Comparison of ENCODE assay signal across 10 cellular contexts in genomic region chr1:161487483-161487827, GRCh38. TPM values are rescaled to one million over a fixed set of nuclear protein-coding genes. Genes with fewer than 3 reads are reported as not detected.
DNase-seq lines count a peak whose midpoint lies in the region; ATAC-seq and TF ChIP-seq lines count a peak whose summit lies in the region.
"Had no signal": no experiment of that assay in that cellular context is flagged by ENCODE, and none has a peak within 500 bp of the region (broad histone marks: within the 10 kb centered on the region; RNA-seq: fewer than 3 reads in every experiment).

No MANE protein-coding gene starts in this region.

- intact Hi-C loops in heart right ventricle (cut with DNase I), result loop anchor here (1.0 to 10.0 kb wide), 2 partner anchors 254 to 257 kb away; partner anchors contain the start of gene DUSP12 (in 9 of the 10)
- intact Hi-C loops in transverse colon (cut with DNase I; ENCODE audit: low total_unique reads), result loop anchor here (10.0 kb wide), 1 partner anchor 247 kb away; no protein-coding TSS in a partner anchor

- H3K4me3 ChIP-seq in astrocyte of the cerebellum (ENCODE audit: low read depth, low read length), result no peak overlapping the region
- peak overlapping the region in 4 of 10 donors; percentile 12 to 35 (median 20) for H3K4me3 ChIP-seq in heart right ventricle
- peak overlapping the region in 1 of 4 donors; percentile 9 for H3K4me3 ChIP-seq in transverse colon

- in situ Hi-C loops in astrocyte of the cerebellum (cut with HindIII; ENCODE audit: low sequenced_read_pairs), result no loop called here
- in situ Hi-C loops in transverse colon (cut with MboI; ENCODE audit: low pct_ligation_motif_present in 1 of 4, low pct_unique_long_range_greater_than_20kb in 1 of 4, low sequenced_read_pairs in 3 of 4), result loop anchor here (10.0 kb wide), 2 partner anchors 247 to 257 kb away; partner anchors contain the start of gene DUSP12 (in 3 of the 4)
- in situ Hi-C loops in G401 (cut with HindIII; ENCODE audit: low sequenced_read_pairs), result no loop called here

- no peak for TF ChIP-seq EP300 in transverse colon (IDR thresholded peaks at IDR 0.05; ENCODE audit: low read depth)

- H3K27me3 ChIP-seq in heart right ventricle (peaks cover 0 to 69% (median 41%) of the 10 kb centered on the region in 7 donors), transverse colon (peaks cover 52% of the 10 kb centered on the region)

- DNase-seq in DMS 273 (lab: John Stamatoyannopoulos, UW; ENCODE audit: unreplicated experiment), result peak; percentile 25
- DNase-seq in DMS 273 treated with DMSO at 0.1 percent for 48 hours (lab: John Stamatoyannopoulos, UW), result no peak
- peak; percentile 1 for DNase-seq in astrocyte of the cerebellum (ENCODE audit: low read depth)
- DNase-seq in heart right ventricle, result peak; percentile 35 to 41
- peak; percentile 34 for DNase-seq in transverse colon
- no peak for DNase-seq in stimulated activated CD4-positive, alpha-beta T cell treated with anti-CD3 and anti-CD28 coated beads, Interleukin-2, amount 100 ng/mL, for 48 hours
- DNase-seq in G401 (ENCODE audit: low spot score), result no peak
- no peak for DNase-seq in T-helper 1 cell

- no peak for TF ChIP-seq POLR2A in transverse colon (IDR thresholded peaks at IDR 0.05)

- H3K27ac ChIP-seq in heart right ventricle, result no peak overlapping the region
- H3K27ac ChIP-seq in transverse colon, result no peak overlapping the region
- H3K27ac ChIP-seq: 22Rv1, VCaP had no signal

- H3K4me1 ChIP-seq in heart right ventricle (peaks cover 0 to 24% (median 0%) of the 10 kb centered on the region in 9 donors), transverse colon (peaks cover 0 to 6% (median 2%) of the 10 kb centered on the region in 4 donors)

- 26 to 29% methylated on average over 2 of the region's 2 CpGs for WGBS in heart right ventricle, 2 donors
- WGBS in transverse colon (ENCODE audit: low coverage in 1 of 2), 2 donors, result 21% methylated on average over 2 of the region's 2 CpGs

- peak in 7 of 8 donors; percentile 33 to 69 (median 48) for ATAC-seq in heart right ventricle

- H3K9me3 ChIP-seq in heart right ventricle (no peaks in the 10 kb centered on the region), transverse colon (no peaks in the 10 kb centered on the region)

- TF ChIP-seq CTCF in astrocyte of the cerebellum (IDR thresholded peaks at IDR 0.05; ENCODE audit: low read depth, low read length, missing control alignments), result no peak
- no peak for TF ChIP-seq CTCF in heart right ventricle (IDR thresholded peaks at IDR 0.05)
- TF ChIP-seq CTCF in transverse colon (IDR thresholded peaks at IDR 0.05), result no peak

- H3K36me3 ChIP-seq in heart right ventricle, result no peaks in the 10 kb centered on the region
- H3K36me3 ChIP-seq in transverse colon, result no peaks in the 10 kb centered on the region

RNA-seq across cellular contexts. Expression of gene FCGR2A, which starts 17.8 kb away (rescaled TPM):
- total RNA-seq in heart right ventricle (10 to 100 TPM in 5 of 10 donors, 1 to 10 TPM in 5; 4.2 to 66.0 (median 9.9) TPM), transverse colon (10 to 100 TPM; 10.7 to 37.8 (median 17.8) TPM)
- 10 to 100 TPM; 11.3 to 16.4 TPM for polyA plus RNA-seq in heart right ventricle
- 0.07 TPM in 1 of 2 replicates, not detected in the other for total RNA-seq in G401 (2014; rRNA removed; shearing (Covaris generic))

RNA-seq across cellular contexts. Expression of gene HSPA6, which starts 36.9 kb away (rescaled TPM):
- total RNA-seq in heart right ventricle (1 to 10 TPM in 4 of 10 donors, under 1 TPM in 6; 0.13 to 5.6 (median 0.58) TPM), transverse colon (1 to 10 TPM in 2 of 4 donors, under 1 TPM in 1, not detected in 1; 0.82 to 2.2 (median 1.6) TPM)
- polyA plus RNA-seq in heart right ventricle, result 1 to 10 TPM in 1 of 2 donors, under 1 TPM in 1; 0.73 to 1.7 TPM
- total RNA-seq in G401 (2014; rRNA removed; shearing (Covaris generic)), result 0.06 and 1.1 TPM in 2 replicates

Comparison
In these comparisons a context has a peak if more than half of its experiments do, and no peak if none do; other contexts are left out.
1. DNase-seq: peak in DMS 273 (single experiment), astrocyte of the cerebellum (single experiment), heart right ventricle (2 of 2) and transverse colon (single experiment); none in DMS 273 treated with DMSO at 0.1 percent for 48 hours (single experiment), stimulated activated CD4-positive, alpha-beta T cell treated with anti-CD3 and anti-CD28 coated beads, Interleukin-2, amount 100 ng/mL, for 48 hours (0 of 2), G401 (single experiment) and T-helper 1 cell (0 of 5).
2. in situ Hi-C loops: an anchor here in transverse colon (10.0 kb wide); none called in astrocyte of the cerebellum and G401.